ENCODE assay signal across 27 cellular contexts in the genomic region with DNA sequence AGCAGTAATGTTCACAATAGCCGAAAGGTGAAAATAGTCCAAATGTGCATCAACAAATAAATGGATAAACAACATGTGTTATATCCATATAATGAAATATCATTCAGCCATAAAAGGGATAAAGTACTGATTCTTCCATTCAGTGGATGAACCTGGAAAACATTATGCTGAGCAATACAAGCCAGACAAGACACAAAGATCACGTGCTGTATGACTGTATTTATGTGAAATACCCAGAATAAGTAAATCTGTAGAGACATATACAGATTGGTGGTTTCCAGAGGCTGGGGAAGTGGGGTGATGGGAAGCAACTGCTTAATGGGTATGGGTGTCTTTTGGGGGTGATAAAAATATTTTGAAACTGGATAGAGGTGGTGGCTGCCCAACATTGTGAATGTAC. TPM values are rescaled to one million over a fixed set of nuclear protein-coding genes. Genes with fewer than 3 reads are reported as not detected.
DNase-seq lines count a peak whose midpoint lies in the region; ATAC-seq, FAIRE-seq and TF ChIP-seq lines count a peak whose summit lies in the region.
"Had no signal": no experiment of that assay in that cellular context is flagged by ENCODE, and none has a peak within 500 bp of the region (broad histone marks: within the 10 kb centered on the region; RNA-seq: fewer than 3 reads in every experiment).

No MANE protein-coding gene starts in this region.

- RAD21 ChIA-PET in GM12878 (lab: Charles Lee; ENCODE audit: unreplicated experiment), result interaction anchor here (0.7 to 4.0 kb wide), 4 partner anchors 9 to 342 kb away, joined by 3 to 66 read pairs (median 5); partner anchors contain the start of genes AHCYL1 and GNAI3

- FAIRE-seq in A549 (lab: Jason Lieb, UNC) (no peak), GM12878 (lab: Jason Lieb, UNC) (no peak)

- 48% methylated on average over 2 of the region's 2 CpGs for WGBS in A549 (ENCODE audit: missing lambda C conversion rate)
- WGBS in GM12878 (ENCODE audit: insufficient coverage, insufficient replicate concordance, low lambda C conversion rate, missing lambda C conversion rate), result 46% methylated on average over 2 of the region's 2 CpGs

- H2AFZ ChIP-seq in GM23338 (0 out of 2 replicates have a peak overlapping the region, but pooled peaks have one; percentile 57), GM12878 (ENCODE audit: control insufficient read depth, low read depth, low read length) (no peak overlapping the region)
- H2AFZ ChIP-seq: hepatocyte had no signal

- H3K4me1 Mint-ChIP-seq in GM23338 (peaks cover 3% of the 10 kb centered on the region), Caco-2 (ENCODE audit: low read depth, unreplicated experiment) (no peaks in the 10 kb centered on the region)
- H3K4me1 Mint-ChIP-seq: activated T-helper 17 cell treated with anti-CD3 and anti-CD28 coated beads, Interleukin-2, amount 50 U/mL, for 72 hours had no signal

- POLR2A ChIA-PET in A549 (lab: Yijun Ruan, JAX), result no interaction called here
- POLR2A ChIA-PET in GM12878 (lab: Charles Lee), result no interaction called here
- POLR2A ChIA-PET in Caco-2 (lab: Charles Lee), result no interaction called here

- in situ Hi-C loops in GM12878 (cut with MboI), result loop anchor here (5.0 kb wide), 2 partner anchors 130 to 345 kb away; no protein-coding TSS in a partner anchor

- no peak overlapping the region for H3K4me3 Mint-ChIP-seq in GM23338
- no peak overlapping the region for H3K4me3 Mint-ChIP-seq in Caco-2 (ENCODE audit: unreplicated experiment)
- H3K4me3 Mint-ChIP-seq: activated naive CD4-positive, alpha-beta T cell treated with anti-CD3 and anti-CD28 coated beads, Interleukin-2, amount 50 U/mL, for 24 hours; activated T-helper 17 cell treated with anti-CD3 and anti-CD28 coated beads, Interleukin-2, amount 50 U/mL, for 72 hours; neural progenitor cell; WTC11 had no signal

- H3K27ac Mint-ChIP-seq in GM23338 (no peak overlapping the region), Caco-2 (ENCODE audit: unreplicated experiment) (no peak overlapping the region)
- H3K27ac Mint-ChIP-seq: activated naive CD4-positive, alpha-beta T cell treated with anti-CD3 and anti-CD28 coated beads, Interleukin-2, amount 50 U/mL, for 24 hours; activated T-helper 17 cell treated with anti-CD3 and anti-CD28 coated beads, Interleukin-2, amount 50 U/mL, for 72 hours; neural progenitor cell; WTC11 had no signal

- no peaks in the 10 kb centered on the region for H3K79me2 ChIP-seq in GM23338 (replicated peaks; ENCODE audit: insufficient read depth)
- no peaks in the 10 kb centered on the region for H3K79me2 ChIP-seq in GM12878 (ENCODE audit: control insufficient read depth, insufficient read depth, low read length)
- H3K79me2 ChIP-seq: hepatocyte had no signal

- H3K9ac ChIP-seq in GM12878 (ENCODE audit: control insufficient read depth, insufficient read depth, low read length), result no peak overlapping the region
- H3K9ac ChIP-seq: neural progenitor cell had no signal

- H3K4me2 ChIP-seq in A549, result peak overlapping the region; percentile 71; the same call in 2 of the 3 replicates
- 0 out of 2 replicates have a peak overlapping the region, but pooled peaks have one; percentile 49 for H3K4me2 ChIP-seq in GM23338
- H3K4me2 ChIP-seq in GM12878 (ENCODE audit: control insufficient read depth, insufficient read depth), result no peak overlapping the region

- H4K20me1 ChIP-seq in GM23338 (replicated peaks; ENCODE audit: insufficient read depth), result no peaks in the 10 kb centered on the region; the same call in 1 of the 2 replicates
- no peaks in the 10 kb centered on the region for H4K20me1 ChIP-seq in GM12878 (ENCODE audit: control insufficient read depth, insufficient read depth)

- TF ChIP-seq CTCF in A549 (IDR thresholded peaks at IDR 0.05) (no peak), GM23338 (conservative IDR thresholded peaks at IDR 0.05; ENCODE audit: low read depth in 2 of 2) (no peak), GM12878 (IDR thresholded peaks at IDR 0.05 in 2 of 3, conservative IDR thresholded peaks at IDR 0.05 in 1 of 3; ENCODE audit: control insufficient read depth in 2 of 3, extremely low read depth in 1 of 3, insufficient read depth in 1 of 3, low read depth in 3 of 3, low read length in 3 of 3) (no peak), Caco-2 (IDR thresholded peaks at IDR 0.05; ENCODE audit: insufficient read depth in 1 of 2, low read depth in 1 of 2, low read length in 1 of 2, severe bottlenecking in 1 of 2, unreplicated experiment in 1 of 2) (no peak)

- H3K4me3 ChIP-seq in A549 (no peak overlapping the region), GM23338 (no peak overlapping the region), GM12878 (no peak overlapping the region), Caco-2 (ENCODE audit: low read depth, low read length) (no peak overlapping the region)
- H3K4me3 ChIP-seq: cardiac muscle cell, colonic mucosa, HAP-1, hepatocyte, MG63, neural progenitor cell, right lobe of liver, transverse colon had no signal

- no peaks in the 10 kb centered on the region for H3K9me3 ChIP-seq in A549
- no peaks in the 10 kb centered on the region for H3K9me3 ChIP-seq in GM12878 (replicated peaks; ENCODE audit: control insufficient read depth, insufficient read depth, low read length)
- H3K9me3 ChIP-seq in Caco-2, result no peaks in the 10 kb centered on the region
- H3K9me3 ChIP-seq: BE2C, colonic mucosa, HAP-1, MG63, right lobe of liver, SJCRH30, transverse colon had no signal

- DNase-seq in A549 (ENCODE audit: low read depth in 1 of 2, low spot score in 1 of 2), result no peak
- no peak for DNase-seq in GM23338 (ENCODE audit: low spot score)
- DNase-seq in GM12878 (ENCODE audit: low read depth, low spot score), result no peak
- no peak for DNase-seq in left lobe of liver (ENCODE audit: low spot score)
- DNase-seq in Caco-2, result no peak
- DNase-seq: foreskin melanocyte, NCI-H1105 treated with DMSO at 0.1 percent for 48 hours, NCI-H2029 treated with DMSO at 0.1 percent for 48 hours had no signal

- intact Hi-C loops in GM12878 (cut with micrococcal nuclease; ENCODE audit: unreplicated experiment), result loop anchor here (5.0 kb wide), 4 partner anchors 45 to 340 kb away; partner anchors contain the start of genes AHCYL1, GNAI3 and GSTM1
- intact Hi-C loops in Caco-2 (cut with micrococcal nuclease; ENCODE audit: unreplicated experiment), result loop anchor here (5.0 kb wide), 2 partner anchors 95 to 130 kb away; partner anchors contain the start of gene GNAI3

- H3K27me3 Mint-ChIP-seq in GM23338 (ENCODE audit: insufficient read depth, low read depth, poor library complexity) (peaks cover 10% of the 10 kb centered on the region), Caco-2 (ENCODE audit: insufficient read depth, unreplicated experiment) (no peaks in the 10 kb centered on the region)
- H3K27me3 Mint-ChIP-seq: activated naive CD4-positive, alpha-beta T cell treated with anti-CD3 and anti-CD28 coated beads, Interleukin-2, amount 50 U/mL, for 24 hours; activated T-helper 17 cell treated with anti-CD3 and anti-CD28 coated beads, Interleukin-2, amount 50 U/mL, for 72 hours had no signal

- TF ChIP-seq RAD21 in A549 (conservative IDR thresholded peaks at IDR 0.05 in 1 of 2, IDR thresholded peaks at IDR 0.05 in 1 of 2) (no peak), GM12878 (IDR thresholded peaks at IDR 0.05; ENCODE audit: insufficient read depth, low read depth, low read length) (no peak)

- H3K27ac ChIP-seq in A549 (no peak overlapping the region), GM23338 (ENCODE audit: low read depth) (no peak overlapping the region), GM12878 (ENCODE audit: control insufficient read depth, insufficient read depth) (no peak overlapping the region)
- H3K27ac ChIP-seq: cardiac muscle cell, colonic mucosa, hepatocyte, neural progenitor cell, right lobe of liver, SJCRH30, transverse colon had no signal

- TF ChIP-seq POLR2A in A549 (IDR thresholded peaks at IDR 0.05; ENCODE audit: low read length) (no peak), GM12878 (IDR thresholded peaks at IDR 0.05; ENCODE audit: low read depth, low read length) (no peak)

- H3F3A ChIP-seq in GM23338 (replicated peaks; ENCODE audit: low read depth), result 0 out of 2 replicates have a peak, but pooled peaks cover 6% of the 10 kb centered on the region

- ATAC-seq in A549 (no peak), GM23338 (no peak), GM12878 (no peak), left lobe of liver (no peak), HG02759 (IDR thresholded peaks at IDR 0.05; ENCODE audit: unreplicated experiment) (no peak)

- H3K36me3 ChIP-seq in GM23338 (ENCODE audit: insufficient read depth), result no peaks in the 10 kb centered on the region
- H3K36me3 ChIP-seq in GM12878 (ENCODE audit: control insufficient read depth in 2 of 2, insufficient read depth in 2 of 2, low read length in 1 of 2), result no peaks in the 10 kb centered on the region
- no peaks in the 10 kb centered on the region for H3K36me3 ChIP-seq in Caco-2 (ENCODE audit: control insufficient read depth, insufficient read depth, low read length)
- H3K36me3 ChIP-seq: BE2C, cardiac muscle cell, colonic mucosa, HAP-1, MG63, neural progenitor cell, right lobe of liver, SJCRH30, transverse colon had no signal

- CTCF ChIA-PET in A549 (lab: Yijun Ruan, JAX), result interaction anchor here (0.7 to 21.4 kb wide), 14 partner anchors 8 to 369 kb away, joined by 3 to 295 read pairs (median 4); partner anchors contain the start of genes GNAI3 and GSTM4
- CTCF ChIA-PET in GM12878 (lab: Yijun Ruan, JAX), result interaction anchor here (0.9 to 10.7 kb wide), 10 partner anchors 11 to 343 kb away, joined by 3 to 299 read pairs (median 4); partner anchors contain the start of genes AHCYL1, GNAI3 and GSTM4
- CTCF ChIA-PET in Caco-2 (lab: Charles Lee), result no interaction called here

- TF ChIP-seq EP300 in A549 (IDR thresholded peaks at IDR 0.05) (no peak), GM12878 (IDR thresholded peaks at IDR 0.05; ENCODE audit: borderline replicate concordance in 1 of 2, control insufficient read depth in 1 of 2, low read depth in 2 of 2, low read length in 2 of 2) (no peak)

- H3K27me3 ChIP-seq in GM23338 (ENCODE audit: insufficient read depth), result no peaks in the 10 kb centered on the region
- H3K27me3 ChIP-seq in GM12878 (replicated peaks in 1 of 2; ENCODE audit: control insufficient read depth in 2 of 2, insufficient read depth in 2 of 2, low read length in 1 of 2), result no peaks in the 10 kb centered on the region
- no peaks in the 10 kb centered on the region for H3K27me3 ChIP-seq in Caco-2 (replicated peaks; ENCODE audit: control insufficient read depth, insufficient read depth, low read length)
- H3K27me3 ChIP-seq: BE2C, colonic mucosa, hepatocyte, MG63, right lobe of liver, transverse colon had no signal

- H3K36me3 Mint-ChIP-seq in GM23338 (ENCODE audit: low read depth) (no peaks in the 10 kb centered on the region), Caco-2 (ENCODE audit: insufficient read depth, unreplicated experiment) (peaks cover 6% of the 10 kb centered on the region)
- H3K36me3 Mint-ChIP-seq: activated naive CD4-positive, alpha-beta T cell treated with anti-CD3 and anti-CD28 coated beads, Interleukin-2, amount 50 U/mL, for 24 hours; neural progenitor cell; WTC11 had no signal

- no peaks in the 10 kb centered on the region for H3K9me3 Mint-ChIP-seq in GM23338
- H3K9me3 Mint-ChIP-seq in Caco-2 (ENCODE audit: unreplicated experiment), result no peaks in the 10 kb centered on the region
- H3K9me3 Mint-ChIP-seq: activated naive CD4-positive, alpha-beta T cell treated with anti-CD3 and anti-CD28 coated beads, Interleukin-2, amount 50 U/mL, for 24 hours; activated T-helper 17 cell treated with anti-CD3 and anti-CD28 coated beads, Interleukin-2, amount 50 U/mL, for 72 hours; WTC11 had no signal

- peaks cover 9% of the 10 kb centered on the region; the same call in 2 of the 3 replicates for H3K4me1 ChIP-seq in A549
- H3K4me1 ChIP-seq in GM23338 (ENCODE audit: insufficient read depth), result no peaks in the 10 kb centered on the region
- peaks cover 9% of the 10 kb centered on the region for H3K4me1 ChIP-seq in GM12878 (ENCODE audit: control insufficient read depth, insufficient read depth, low read length)
- no peaks in the 10 kb centered on the region for H3K4me1 ChIP-seq in Caco-2

- no peaks in the 10 kb centered on the region for H3K9me2 ChIP-seq in GM23338 (ENCODE audit: insufficient read depth)

- SMC1A ChIA-PET in GM12878 (lab: Charles Lee; ENCODE audit: uncharacterized antibody, unreplicated experiment), result interaction anchor here (1.1 to 9.1 kb wide), 7 partner anchors 10 to 343 kb away, joined by 3 to 117 read pairs (median 12); partner anchors contain the start of gene AHCYL1

- BruUV-seq in GM12878 (replicated peaks; lab: Mats Ljungman, UMichigan) (no TSS peak), Caco-2 (replicated peaks; lab: Mats Ljungman, UMichigan) (no TSS peak)

RNA-seq across cellular contexts. Expression of gene GSTM4, which starts 13.3 kb away (rescaled TPM):
- polyA plus RNA-seq in A549 (2011; rRNA removed) (17.2 and 21.7 TPM in 2 replicates), A549 (2017; fragmentation: RNase III; extraction: RNeasy Plus Mini Kit Qiagen cat#74134 plus additional on column Dnase treatment) (13.0 to 14.3 TPM (median 13.6 TPM) in 3 replicates), GM23338 (2016; fragmentation: Nextera tagmentation; extraction: Ambion mirVana) (12.9 and 17.3 TPM in 2 replicates), GM12878 (2011; rRNA removed) (23.0 and 37.2 TPM in 2 replicates), GM12878 (2014; fragmentation: Illumina TruSeq; extraction: Trizol) (25.8 and 31.7 TPM in 2 replicates), GM12878 (2014; fragmentation: Nextera tagmentation; extraction: Ambion mirVana) (10 to 100 TPM; 16.9 to 17.0 TPM), GM12878 (2014; rRNA removed) (25.3 and 26.8 TPM in 2 replicates), GM12878 (2016; fragmentation: Nextera tagmentation; extraction: Ambion mirVana) (10 to 100 TPM; 25.6 to 27.7 TPM)
- 15.3 and 15.8 TPM in 2 replicates for polyA plus RNA-seq in A549 (2012; cell fraction: cytosol; rRNA removed)
- polyA plus RNA-seq in A549 (2012; cell fraction: nucleus; rRNA removed), result 16.9 and 17.9 TPM in 2 replicates
- polyA minus RNA-seq in A549 (2011; rRNA and poly(A)+ RNA removed), result 10.2 and 16.7 TPM in 2 replicates
- total RNA-seq in GM23338 (2014; rRNA removed; shearing (Covaris generic)), result 8.6 and 12.8 TPM in 2 replicates
- 48.3 and 51.3 TPM in 2 replicates for total RNA-seq in GM12878 (2013; cell fraction: nucleolus; rRNA removed)
- total RNA-seq in GM12878 (2014; rRNA removed) (14.3 and 15.1 TPM in 2 replicates), GM12878 (2014; rRNA removed; fragmentation: Illumina TruSeq; extraction: Trizol) (13.6 and 14.5 TPM in 2 replicates), GM12878 (2021) (20.4 and 21.4 TPM in 2 replicates), left lobe of liver (25.4 TPM), Caco-2 (2022) (9.6 and 11.9 TPM in 2 replicates)
- 16.5 TPM for polyA plus RNA-seq in GM12878 (2011; ENCODE audit: low read depth)
- polyA plus RNA-seq in GM12878 (2011; cell fraction: cytosol; rRNA removed), result 34.1 and 36.8 TPM in 2 replicates
- polyA plus RNA-seq in GM12878 (2011; cell fraction: nucleus; rRNA removed), result 35.2 and 44.5 TPM in 2 replicates
- polyA plus RNA-seq in GM12878 (2012), result 17.4 and 19.3 TPM in 2 replicates
- polyA minus RNA-seq in GM12878 (2011; rRNA and poly(A)+ RNA removed), result 18.4 and 20.5 TPM in 2 replicates
- 8.7 and 11.6 TPM in 2 replicates for polyA minus RNA-seq in GM12878 (2011; cell fraction: cytosol; rRNA and poly(A)+ RNA removed)
- 20.7 and 26.0 TPM in 2 replicates for polyA minus RNA-seq in GM12878 (2011; cell fraction: nucleus; rRNA and poly(A)+ RNA removed)

RNA-seq across cellular contexts. Expression of gene AMPD2, which starts 23.0 kb away (rescaled TPM):
- polyA plus RNA-seq in A549 (2011; rRNA removed), result 19.3 and 31.5 TPM in 2 replicates
- polyA plus RNA-seq in A549 (2012; cell fraction: cytosol; rRNA removed), result 29.0 and 34.3 TPM in 2 replicates
- 203 and 228 TPM in 2 replicates for polyA plus RNA-seq in A549 (2012; cell fraction: nucleus; rRNA removed)
- polyA plus RNA-seq in A549 (2017; fragmentation: RNase III; extraction: RNeasy Plus Mini Kit Qiagen cat#74134 plus additional on column Dnase treatment), result 39.4 to 51.7 TPM (median 47.2 TPM) in 3 replicates
- 44.2 and 55.3 TPM in 2 replicates for polyA minus RNA-seq in A549 (2011; rRNA and poly(A)+ RNA removed)
- total RNA-seq in GM23338 (2014; rRNA removed; shearing (Covaris generic)), result 58.6 and 62.1 TPM in 2 replicates
- polyA plus RNA-seq in GM23338 (2016; fragmentation: Nextera tagmentation; extraction: Ambion mirVana), result 23.1 and 24.5 TPM in 2 replicates
- total RNA-seq in GM12878 (2013; cell fraction: nucleolus; rRNA removed), result 113 and 156 TPM in 2 replicates
- total RNA-seq in GM12878 (2014; rRNA removed), result 43.4 and 49.9 TPM in 2 replicates
- 19.0 and 19.5 TPM in 2 replicates for total RNA-seq in GM12878 (2014; rRNA removed; fragmentation: Illumina TruSeq; extraction: Trizol)
- total RNA-seq in GM12878 (2021), result 66.5 and 75.9 TPM in 2 replicates
- polyA plus RNA-seq in GM12878 (2011; ENCODE audit: low read depth), result 35.2 TPM
- polyA plus RNA-seq in GM12878 (2011; rRNA removed), result 9.9 and 30.0 TPM in 2 replicates
- 27.1 and 34.8 TPM in 2 replicates for polyA plus RNA-seq in GM12878 (2011; cell fraction: cytosol; rRNA removed)
- 346 and 354 TPM in 2 replicates for polyA plus RNA-seq in GM12878 (2011; cell fraction: nucleus; rRNA removed)
- 54.0 and 66.8 TPM in 2 replicates for polyA plus RNA-seq in GM12878 (2012)
- 11.8 and 30.9 TPM in 2 replicates for polyA plus RNA-seq in GM12878 (2014; fragmentation: Illumina TruSeq; extraction: Trizol)
- 1 to 10 TPM; 2.0 to 3.0 TPM for polyA plus RNA-seq in GM12878 (2014; fragmentation: Nextera tagmentation; extraction: Ambion mirVana)
- polyA plus RNA-seq in GM12878 (2014; rRNA removed), result 40.9 and 44.4 TPM in 2 replicates
- polyA plus RNA-seq in GM12878 (2016; fragmentation: Nextera tagmentation; extraction: Ambion mirVana), result 10 to 100 TPM; 31.8 to 33.1 TPM
- 29.3 and 51.2 TPM in 2 replicates for polyA minus RNA-seq in GM12878 (2011; rRNA and poly(A)+ RNA removed)
- 15.6 and 17.7 TPM in 2 replicates for polyA minus RNA-seq in GM12878 (2011; cell fraction: cytosol; rRNA and poly(A)+ RNA removed)
- polyA minus RNA-seq in GM12878 (2011; cell fraction: nucleus; rRNA and poly(A)+ RNA removed), result 61.1 and 93.7 TPM in 2 replicates
- 56.1 TPM for total RNA-seq in left lobe of liver
- 40.3 and 47.8 TPM in 2 replicates for total RNA-seq in Caco-2 (2022)

RNA-seq across cellular contexts. Expression of gene GNAT2, which starts 23.2 kb away (rescaled TPM):
- polyA plus RNA-seq in A549 (2011; rRNA removed) (0.16 and 0.20 TPM in 2 replicates), A549 (2017; fragmentation: RNase III; extraction: RNeasy Plus Mini Kit Qiagen cat#74134 plus additional on column Dnase treatment) (0.25 TPM in 1 of 3 replicates, not detected in the others), GM23338 (2016; fragmentation: Nextera tagmentation; extraction: Ambion mirVana) (not detected in 2 replicates), GM12878 (2011; rRNA removed) (0.30 and 0.54 TPM in 2 replicates), GM12878 (2014; fragmentation: Illumina TruSeq; extraction: Trizol) (0.26 and 0.59 TPM in 2 replicates), GM12878 (2014; fragmentation: Nextera tagmentation; extraction: Ambion mirVana) (under 1 TPM; 0.08 to 0.77 TPM), GM12878 (2014; rRNA removed) (0.28 and 0.36 TPM in 2 replicates), GM12878 (2016; fragmentation: Nextera tagmentation; extraction: Ambion mirVana) (1 to 10 TPM in 1 of 2 experiments, under 1 TPM in 1; 0.46 to 1.3 TPM)
- 0.09 and 0.13 TPM in 2 replicates for polyA plus RNA-seq in A549 (2012; cell fraction: cytosol; rRNA removed)
- not detected in 2 replicates for polyA plus RNA-seq in A549 (2012; cell fraction: nucleus; rRNA removed)
- polyA minus RNA-seq in A549 (2011; rRNA and poly(A)+ RNA removed), result 0.29 and 0.74 TPM in 2 replicates
- 0.21 TPM in 1 of 2 replicates, not detected in the other for total RNA-seq in GM23338 (2014; rRNA removed; shearing (Covaris generic))
- not detected in 2 replicates for total RNA-seq in GM12878 (2013; cell fraction: nucleolus; rRNA removed)
- total RNA-seq in GM12878 (2014; rRNA removed) (0.23 and 0.38 TPM in 2 replicates), GM12878 (2014; rRNA removed; fragmentation: Illumina TruSeq; extraction: Trizol) (0.31 and 0.69 TPM in 2 replicates), GM12878 (2021) (0.85 and 0.92 TPM in 2 replicates), left lobe of liver (0.25 TPM), Caco-2 (2022) (not detected in 2 replicates)
- 0.28 TPM for polyA plus RNA-seq in GM12878 (2011; ENCODE audit: low read depth)
- polyA plus RNA-seq in GM12878 (2011; cell fraction: cytosol; rRNA removed), result 0.23 and 0.27 TPM in 2 replicates
- 0.13 and 0.15 TPM in 2 replicates for polyA plus RNA-seq in GM12878 (2011; cell fraction: nucleus; rRNA removed)
- polyA plus RNA-seq in GM12878 (2012), result 0.31 and 0.49 TPM in 2 replicates
- polyA minus RNA-seq in GM12878 (2011; rRNA and poly(A)+ RNA removed), result 1.1 and 1.8 TPM in 2 replicates
- not detected in 2 replicates for polyA minus RNA-seq in GM12878 (2011; cell fraction: cytosol; rRNA and poly(A)+ RNA removed)
- not detected in 2 replicates for polyA minus RNA-seq in GM12878 (2011; cell fraction: nucleus; rRNA and poly(A)+ RNA removed)
- total RNA-seq: A673, aorta, cardiac muscle cell, epithelial cell of proximal tubule, hepatocyte, left cardiac atrium, RPMI7951, transverse colon, WTC11 had no signal
- polyA plus RNA-seq: aorta, cardiac muscle cell had no signal

RNA-seq across cellular contexts. Expression of gene GSTM2, which starts 25.2 kb away (rescaled TPM):
- polyA plus RNA-seq in A549 (2011; rRNA removed) (4.8 and 6.0 TPM in 2 replicates), A549 (2017; fragmentation: RNase III; extraction: RNeasy Plus Mini Kit Qiagen cat#74134 plus additional on column Dnase treatment) (5.3 to 7.2 TPM (median 6.5 TPM) in 3 replicates), GM23338 (2016; fragmentation: Nextera tagmentation; extraction: Ambion mirVana) (12.1 and 16.0 TPM in 2 replicates), GM12878 (2011; rRNA removed) (4.8 and 8.3 TPM in 2 replicates), GM12878 (2014; fragmentation: Illumina TruSeq; extraction: Trizol) (31.8 and 32.0 TPM in 2 replicates), GM12878 (2014; fragmentation: Nextera tagmentation; extraction: Ambion mirVana) (10 to 100 TPM; 29.6 to 30.4 TPM), GM12878 (2014; rRNA removed) (28.1 and 32.3 TPM in 2 replicates), GM12878 (2016; fragmentation: Nextera tagmentation; extraction: Ambion mirVana) (10 to 100 TPM; 12.7 to 17.1 TPM)
- 5.0 and 6.5 TPM in 2 replicates for polyA plus RNA-seq in A549 (2012; cell fraction: cytosol; rRNA removed)
- polyA plus RNA-seq in A549 (2012; cell fraction: nucleus; rRNA removed), result 20.1 and 25.5 TPM in 2 replicates
- polyA minus RNA-seq in A549 (2011; rRNA and poly(A)+ RNA removed), result 3.4 and 4.5 TPM in 2 replicates
- 8.9 and 20.3 TPM in 2 replicates for total RNA-seq in GM23338 (2014; rRNA removed; shearing (Covaris generic))
- total RNA-seq in GM12878 (2013; cell fraction: nucleolus; rRNA removed), result 67.1 and 70.5 TPM in 2 replicates
- total RNA-seq in GM12878 (2014; rRNA removed) (10.5 and 11.4 TPM in 2 replicates), GM12878 (2014; rRNA removed; fragmentation: Illumina TruSeq; extraction: Trizol) (9.9 and 13.5 TPM in 2 replicates), GM12878 (2021) (21.6 and 23.3 TPM in 2 replicates), left lobe of liver (15.1 TPM), Caco-2 (2022) (0.84 and 1.7 TPM in 2 replicates)
- polyA plus RNA-seq in GM12878 (2011; ENCODE audit: low read depth), result 68.5 TPM
- polyA plus RNA-seq in GM12878 (2011; cell fraction: cytosol; rRNA removed), result 6.3 and 7.1 TPM in 2 replicates
- 46.8 and 76.5 TPM in 2 replicates for polyA plus RNA-seq in GM12878 (2011; cell fraction: nucleus; rRNA removed)
- 62.3 and 69.9 TPM in 2 replicates for polyA plus RNA-seq in GM12878 (2012)
- polyA minus RNA-seq in GM12878 (2011; rRNA and poly(A)+ RNA removed), result 3.0 and 4.2 TPM in 2 replicates
- 1.1 TPM in 1 of 2 replicates, not detected in the other for polyA minus RNA-seq in GM12878 (2011; cell fraction: cytosol; rRNA and poly(A)+ RNA removed)
- 5.8 and 6.2 TPM in 2 replicates for polyA minus RNA-seq in GM12878 (2011; cell fraction: nucleus; rRNA and poly(A)+ RNA removed)

RNA-seq across cellular contexts. Expression of gene GSTM1, which starts 45.0 kb away (rescaled TPM):
- polyA plus RNA-seq in A549 (2011; rRNA removed) (0.22 TPM in 1 of 2 replicates, not detected in the other), A549 (2017; fragmentation: RNase III; extraction: RNeasy Plus Mini Kit Qiagen cat#74134 plus additional on column Dnase treatment) (not detected in 3 replicates), GM23338 (2016; fragmentation: Nextera tagmentation; extraction: Ambion mirVana) (not detected in 2 replicates), GM12878 (2011; rRNA removed) (21.0 and 38.6 TPM in 2 replicates), GM12878 (2014; fragmentation: Illumina TruSeq; extraction: Trizol) (40.9 and 60.1 TPM in 2 replicates), GM12878 (2014; fragmentation: Nextera tagmentation; extraction: Ambion mirVana) (10 to 100 TPM; 66.7 to 75.6 TPM), GM12878 (2014; rRNA removed) (36.6 and 39.1 TPM in 2 replicates), GM12878 (2016; fragmentation: Nextera tagmentation; extraction: Ambion mirVana) (10 to 100 TPM; 54.1 to 56.6 TPM)
- polyA plus RNA-seq in A549 (2012; cell fraction: cytosol; rRNA removed), result not detected in 2 replicates
- polyA plus RNA-seq in A549 (2012; cell fraction: nucleus; rRNA removed), result not detected in 2 replicates
- 0.49 TPM in 1 of 2 replicates, not detected in the other for polyA minus RNA-seq in A549 (2011; rRNA and poly(A)+ RNA removed)
- not detected in 2 replicates for total RNA-seq in GM23338 (2014; rRNA removed; shearing (Covaris generic))
- total RNA-seq in GM12878 (2013; cell fraction: nucleolus; rRNA removed), result 18.1 and 24.5 TPM in 2 replicates
- total RNA-seq in GM12878 (2014; rRNA removed) (16.0 and 16.6 TPM in 2 replicates), GM12878 (2014; rRNA removed; fragmentation: Illumina TruSeq; extraction: Trizol) (21.3 and 21.4 TPM in 2 replicates), GM12878 (2021) (32.4 and 33.5 TPM in 2 replicates), left lobe of liver (not detected), Caco-2 (2022) (not detected in 2 replicates)
- 45.6 TPM for polyA plus RNA-seq in GM12878 (2011; ENCODE audit: low read depth)
- polyA plus RNA-seq in GM12878 (2011; cell fraction: cytosol; rRNA removed), result 55.3 and 58.1 TPM in 2 replicates
- polyA plus RNA-seq in GM12878 (2011; cell fraction: nucleus; rRNA removed), result 23.7 and 32.3 TPM in 2 replicates
- polyA plus RNA-seq in GM12878 (2012), result 45.2 and 55.4 TPM in 2 replicates
- polyA minus RNA-seq in GM12878 (2011; rRNA and poly(A)+ RNA removed), result 27.6 and 38.4 TPM in 2 replicates
- 7.6 and 8.4 TPM in 2 replicates for polyA minus RNA-seq in GM12878 (2011; cell fraction: cytosol; rRNA and poly(A)+ RNA removed)
- polyA minus RNA-seq in GM12878 (2011; cell fraction: nucleus; rRNA and poly(A)+ RNA removed), result 8.7 and 12.6 TPM in 2 replicates
- total RNA-seq: epithelial cell of proximal tubule, left cardiac atrium, SJCRH30, WTC11 had no signal
